In the genomic region with DNA sequence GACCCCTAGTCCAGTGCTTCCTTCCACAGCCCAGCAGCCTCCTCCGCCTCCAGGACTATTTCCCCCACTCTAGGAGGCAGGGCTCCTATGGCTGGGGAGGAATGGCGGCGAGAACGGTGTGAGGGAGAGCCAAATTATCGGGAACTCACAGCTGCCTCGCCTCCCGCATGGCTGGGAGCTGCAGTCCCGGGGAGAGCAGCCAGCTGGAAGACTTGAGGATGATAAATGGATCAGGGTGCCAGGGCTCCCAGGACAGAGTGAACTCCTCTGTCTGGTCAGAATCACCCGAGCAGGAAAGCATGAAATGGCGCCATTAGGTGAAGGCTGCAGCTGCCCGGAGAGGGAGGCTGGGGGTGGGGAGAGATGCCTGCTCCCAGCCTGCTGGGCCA, we compare ENCODE assay signal across 8 cellular contexts.
DNase-seq lines count a peak whose midpoint lies in the region; ATAC-seq and TF ChIP-seq lines count a peak whose summit lies in the region.
"Not testable (repeated sequence)": the region's sequence is repeated elsewhere in the genome, so short reads cannot be mapped to it uniquely, and the experiment has no call there.

No MANE protein-coding gene starts in this region.

- not testable (repeated sequence) for TF ChIP-seq POLR2A in gastrocnemius medialis (IDR thresholded peaks at IDR 0.05)

- CTCF ChIA-PET in SK-N-SH (lab: Yijun Ruan, JAX) = interaction anchor here (1.2 kb wide), 1 partner anchor 19 kb away, joined by 6 read pairs; no protein-coding TSS in a partner anchor

- not testable (repeated sequence) for H3K9me2 ChIP-seq in SK-N-SH

- H3K4me1 ChIP-seq in HUES48 (ENCODE audit: control insufficient read depth, insufficient read depth, low read length) = not testable (repeated sequence)
- H3K4me1 ChIP-seq in SK-N-SH (ENCODE audit: control insufficient read depth in 1 of 2, insufficient read depth in 2 of 2, low read depth in 1 of 2, low read length in 1 of 2) (peaks cover 23 to 36% of the 10 kb centered on the region in 2 experiments; a peak in 3 of 4 replicates), gastrocnemius medialis (peaks cover 41 to 63% of the 10 kb centered on the region in 2 donors)

- not testable (repeated sequence) for H3K27me3 ChIP-seq in HUES48 (ENCODE audit: control insufficient read depth, insufficient read depth, low read length); SK-N-SH (ENCODE audit: insufficient read depth); gastrocnemius medialis

- 87% methylated on average over 11 of the region's 11 CpGs for WGBS in SK-N-SH (ENCODE audit: low lambda C conversion rate)

- H3K4me1 Mint-ChIP-seq in chondrocyte (ENCODE audit: low read depth) (peaks cover 57% of the 10 kb centered on the region), osteocyte (ENCODE audit: unreplicated experiment) (peaks cover 55% of the 10 kb centered on the region), type B pancreatic cell (ENCODE audit: unreplicated experiment) (peaks cover 47% of the 10 kb centered on the region)

- TF ChIP-seq RAD21 in SK-N-SH (IDR thresholded peaks at IDR 0.05; ENCODE audit: low read length) = not testable (repeated sequence)

- H3K9me3 ChIP-seq in HUES48 (ENCODE audit: control insufficient read depth, insufficient read depth, low read length); SK-N-SH; gastrocnemius medialis: not testable (repeated sequence)

- H2AFZ ChIP-seq in SK-N-SH (ENCODE audit: low read depth) = not testable (repeated sequence)

- not testable (repeated sequence) for H3K9me3 Mint-ChIP-seq in chondrocyte (ENCODE audit: low read depth); osteocyte (ENCODE audit: unreplicated experiment); type B pancreatic cell

- H3K4me3 ChIP-seq in HUES48 (ENCODE audit: low read depth, low read length); SK-N-SH (ENCODE audit: low read depth in 2 of 2, low read length in 1 of 2): not testable (repeated sequence)
- H3K4me3 ChIP-seq in gastrocnemius medialis = peak overlapping the region in 1 of 4 donors; percentile 22

- POLR2A ChIA-PET in SK-N-SH (lab: Yijun Ruan, JAX) = not testable (repeated sequence)

- not testable (repeated sequence) for DNase-seq in SK-N-SH; chondrocyte (ENCODE audit: low spot score); Right ventricle myocardium inferior (ENCODE audit: missing footprints); osteocyte (ENCODE audit: extremely low spot score, unreplicated experiment); type B pancreatic cell (ENCODE audit: extremely low spot score, unreplicated experiment)
- DNase-seq in kidney tubule cell (ENCODE audit: low spot score) (peak; percentile 60), gastrocnemius medialis (peak; percentile 55 to 66)

- H3K4me3 Mint-ChIP-seq in chondrocyte (ENCODE audit: unreplicated experiment); osteocyte (ENCODE audit: unreplicated experiment); type B pancreatic cell: not testable (repeated sequence)

- not testable (repeated sequence) for H3K9ac ChIP-seq in HUES48 (ENCODE audit: low read depth, low read length); SK-N-SH

- H3K27ac ChIP-seq in HUES48 (ENCODE audit: low read depth, low read length) (peak overlapping the region; percentile 28), gastrocnemius medialis (peak overlapping the region in 3 of 4 donors; percentile 47 to 76 (median 65))
- H3K27ac ChIP-seq in SK-N-SH (ENCODE audit: low read depth in 2 of 2, low read length in 1 of 2) = not testable (repeated sequence)

- in situ Hi-C loops in gastrocnemius medialis (cut with MboI; ENCODE audit: low sequenced_read_pairs in 4 of 4) = loop anchor here in 1 of 4 donors (25.0 kb wide), 1 partner anchor 282 kb away; a partner anchor contains a TSS

- H3K79me2 ChIP-seq in SK-N-SH (ENCODE audit: insufficient read depth) = not testable (repeated sequence)

- not testable (repeated sequence) for TF ChIP-seq CTCF in SK-N-SH (IDR thresholded peaks at IDR 0.05); chondrocyte (IDR thresholded peaks at IDR 0.05); osteocyte (IDR thresholded peaks at IDR 0.05); gastrocnemius medialis (IDR thresholded peaks at IDR 0.05 in 4 of 5, conservative IDR thresholded peaks at IDR 0.05 in 1 of 5); type B pancreatic cell (conservative IDR thresholded peaks at IDR 0.05)

- not testable (repeated sequence) for H3F3A ChIP-seq in SK-N-SH (replicated peaks; ENCODE audit: insufficient read depth)

- H3K4me2 ChIP-seq in SK-N-SH = 0 out of 2 replicates have a peak overlapping the region, but pooled peaks have one; percentile 1

- TF ChIP-seq EP300 in SK-N-SH (IDR thresholded peaks at IDR 0.05; ENCODE audit: borderline replicate concordance in 1 of 2, low read depth in 1 of 2, low read length in 1 of 2) = not testable (repeated sequence)

- H3K36me3 Mint-ChIP-seq in chondrocyte (ENCODE audit: low read depth); osteocyte (ENCODE audit: unreplicated experiment); type B pancreatic cell: not testable (repeated sequence)

- intact Hi-C loops in Right ventricle myocardium inferior (cut with DNase I) = not testable (repeated sequence)
- intact Hi-C loops in gastrocnemius medialis (cut with DNase I; ENCODE audit: low total_unique reads) = loop anchor here (5.0 kb wide), 1 partner anchor 272 kb away; a partner anchor contains a TSS

- not testable (repeated sequence) for H4K20me1 ChIP-seq in SK-N-SH (ENCODE audit: insufficient read depth)

- not testable (repeated sequence) for H3K27me3 Mint-ChIP-seq in chondrocyte (ENCODE audit: low read depth); osteocyte (ENCODE audit: unreplicated experiment); type B pancreatic cell

- ATAC-seq in Right ventricle myocardium inferior (peak; percentile 48), gastrocnemius medialis (peak; percentile 29 to 60)

- H3K36me3 ChIP-seq in HUES48 (ENCODE audit: control insufficient read depth, insufficient read depth, low read length); SK-N-SH (replicated peaks in 1 of 2; ENCODE audit: control insufficient read depth in 1 of 2, insufficient read depth in 2 of 2, low read length in 1 of 2); gastrocnemius medialis: not testable (repeated sequence)

- H3K27ac Mint-ChIP-seq in chondrocyte (ENCODE audit: unreplicated experiment) = peak overlapping the region; percentile 53
- H3K27ac Mint-ChIP-seq in osteocyte (ENCODE audit: unreplicated experiment) = peak overlapping the region; percentile 71
- H3K27ac Mint-ChIP-seq in type B pancreatic cell = peak overlapping the region; percentile 6

Comparison
In these comparisons a context has a peak if more than half of its experiments do, and no peak if none do; other contexts are left out.
1. H3K27ac Mint-ChIP-seq: peak in every context shown above with its lines; median percentile 71 in osteocyte; 53 in chondrocyte; 6 in type B pancreatic cell.